Comparison of ENCODE assay signal across 8 cellular contexts in the genomic region with DNA sequence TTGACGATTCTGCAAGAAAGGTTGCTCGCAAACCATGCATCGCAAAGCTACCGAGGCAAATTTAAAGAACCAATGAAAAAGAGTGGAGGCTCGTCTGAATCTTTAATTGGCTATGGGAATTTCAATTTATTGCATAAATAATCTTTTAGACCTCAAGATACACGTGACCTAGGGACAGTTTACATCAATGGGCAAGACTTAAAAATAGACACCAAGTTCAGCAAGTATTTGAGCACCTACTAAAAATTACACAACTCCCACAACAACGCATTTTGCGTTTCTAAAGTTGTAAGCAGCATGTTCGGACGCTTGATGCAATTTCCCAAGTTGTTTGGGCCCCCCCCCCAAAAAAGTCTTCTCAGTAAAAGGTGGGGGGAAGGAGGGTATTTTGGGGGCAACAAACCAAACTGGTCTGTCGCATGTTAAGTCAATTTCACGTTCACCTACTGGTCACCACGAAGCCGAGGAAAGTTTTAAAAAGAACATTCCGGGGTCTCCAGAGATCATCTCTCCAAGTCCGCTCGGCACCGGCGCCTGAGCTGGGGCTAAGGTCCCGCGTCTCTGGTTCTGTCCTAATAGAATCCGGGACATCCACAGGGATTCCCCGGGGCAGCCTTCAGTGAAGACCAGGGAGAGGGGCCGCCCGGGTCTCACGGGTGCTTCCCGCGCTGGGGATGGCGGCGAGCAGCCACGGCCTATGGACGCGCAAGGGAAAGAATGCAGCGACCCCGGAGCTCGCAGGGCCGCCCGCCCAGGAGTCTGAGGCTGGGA. TPM values are rescaled to one million over a fixed set of nuclear protein-coding genes. Genes with fewer than 3 reads are reported as not detected.
DNase-seq lines count a peak whose midpoint lies in the region; ATAC-seq lines count a peak whose summit lies in the region.

No MANE protein-coding gene starts in this region.

- H3K4me3 ChIP-seq in SK-N-MC: peak overlapping the region; percentile 80
- H3K4me3 ChIP-seq in ectodermal cell (ENCODE audit: insufficient read depth, low read depth, low read length): peak overlapping the region; percentile 98
- peak overlapping the region; percentile 42 to 93 for H3K4me3 ChIP-seq in aorta (ENCODE audit: low read length in 2 of 2)

- DNase-seq in NCI-H748 (lab: John Stamatoyannopoulos, UW; ENCODE audit: unreplicated experiment) (peak; percentile 57), NCI-H748 treated with DMSO at 0.1 percent for 48 hours (lab: John Stamatoyannopoulos, UW) (no peak), SK-N-MC (ENCODE audit: low read depth, low spot score) (no peak), mucosa of gallbladder (ENCODE audit: low spot score) (peak; percentile 25), aorta (no peak), midbrain (lab: John Stamatoyannopoulos, UW) (no peak)

- ATAC-seq in HG03095 (IDR thresholded peaks at IDR 0.05; ENCODE audit: unreplicated experiment) (peak; percentile 0), aorta (ENCODE audit: low FRiP score) (peak; percentile 13)

- WGBS in ectodermal cell, 2 experiments: 0% methylated on average over 35 to 38 of the region's 38 CpGs
- WGBS in aorta, 2 donors: 0% methylated on average over 38 of the region's 38 CpGs

- H3K36me3 ChIP-seq in SK-N-MC (ENCODE audit: insufficient read depth, low read length) (peaks cover 72% of the 10 kb centered on the region), ectodermal cell (ENCODE audit: control insufficient read depth, insufficient read depth, low read length) (no peaks in the 10 kb centered on the region), aorta (ENCODE audit: control insufficient read depth in 1 of 2, insufficient read depth in 2 of 2, low read length in 1 of 2) (no peaks in the 10 kb centered on the region)

- H3K27me3 ChIP-seq in ectodermal cell (ENCODE audit: control insufficient read depth, insufficient read depth, low read length, poor library complexity, severe bottlenecking): no peaks in the 10 kb centered on the region
- no peaks in the 10 kb centered on the region for H3K27me3 ChIP-seq in aorta (ENCODE audit: control insufficient read depth in 1 of 2, insufficient read depth in 2 of 2, low read length in 1 of 2)

- H3K9ac ChIP-seq in SK-N-MC (ENCODE audit: insufficient read length): peak overlapping the region; percentile 93

- H3K4me1 ChIP-seq in ectodermal cell (ENCODE audit: control insufficient read depth, insufficient read depth, low read length) (peaks cover 11% of the 10 kb centered on the region), aorta (ENCODE audit: control insufficient read depth in 1 of 2, insufficient read depth in 2 of 2, low read length in 2 of 2) (no peaks in the 10 kb centered on the region)

- no peaks in the 10 kb centered on the region for H3K9me3 ChIP-seq in SK-N-MC (ENCODE audit: low read depth, low read length)
- H3K9me3 ChIP-seq in ectodermal cell (ENCODE audit: control insufficient read depth, low read length): no peaks in the 10 kb centered on the region
- no peaks in the 10 kb centered on the region for H3K9me3 ChIP-seq in aorta (ENCODE audit: control insufficient read depth, low read length)

- H3K27ac ChIP-seq in SK-N-MC (peak overlapping the region; percentile 99), ectodermal cell (ENCODE audit: insufficient read depth, low read depth, low read length, poor library complexity, severe bottlenecking) (peak overlapping the region; percentile 100), aorta (ENCODE audit: low read depth in 1 of 2, low read length in 2 of 2) (peak overlapping the region in 1 of 2 donors; percentile 87)

- intact Hi-C loops in aorta (cut with DNase I): loop anchor here in 1 of 2 donors (5.0 kb wide), 1 partner anchor 285 kb away; a partner anchor contains a TSS

RNA-seq across cellular contexts. Expression of a gene that starts 0.8 kb away (rescaled TPM):
- 165 TPM for polyA plus RNA-seq in ectodermal cell (2013, experiment 1 of 4)
- polyA plus RNA-seq in ectodermal cell (2013, experiment 2 of 4): 165 TPM
- 156 TPM for polyA plus RNA-seq in ectodermal cell (2013, experiment 3 of 4)
- 159 TPM for polyA plus RNA-seq in ectodermal cell (2013, experiment 4 of 4)
- total RNA-seq in mucosa of gallbladder: 64.5 TPM
- total RNA-seq in aorta: 10 to 100 TPM; 51.2 to 70.9 TPM
- polyA plus RNA-seq in aorta: 10 to 100 TPM; 56.1 to 62.5 TPM

RNA-seq across cellular contexts. Expression of a gene that starts 1.0 kb away (rescaled TPM):
- polyA plus RNA-seq in ectodermal cell (2013, experiment 1 of 4): 57.5 TPM
- polyA plus RNA-seq in ectodermal cell (2013, experiment 2 of 4): 51.5 TPM
- polyA plus RNA-seq in ectodermal cell (2013, experiment 3 of 4): 46.2 TPM
- 39.1 TPM for polyA plus RNA-seq in ectodermal cell (2013, experiment 4 of 4)
- total RNA-seq in mucosa of gallbladder (8.5 TPM), aorta (10 to 100 TPM; 10.8 to 14.7 TPM)
- polyA plus RNA-seq in aorta: 10 to 100 TPM in 1 of 2 donors, 1 to 10 TPM in 1; 8.8 to 13.4 TPM

Comparison
In these comparisons a context has a peak if more than half of its experiments do, and no peak if none do; other contexts are left out.
1. DNase-seq: peak in NCI-H748 (single experiment) and mucosa of gallbladder (single experiment); none in NCI-H748 treated with DMSO at 0.1 percent for 48 hours (single experiment), SK-N-MC (single experiment), aorta (0 of 2) and midbrain (single experiment).
2. Peak in every context shown above with its lines, with median percentiles within 50 percentile points of each other: H3K4me3 ChIP-seq.